Comparison of ENCODE assay signal across 12 cellular contexts in the genomic region with DNA sequence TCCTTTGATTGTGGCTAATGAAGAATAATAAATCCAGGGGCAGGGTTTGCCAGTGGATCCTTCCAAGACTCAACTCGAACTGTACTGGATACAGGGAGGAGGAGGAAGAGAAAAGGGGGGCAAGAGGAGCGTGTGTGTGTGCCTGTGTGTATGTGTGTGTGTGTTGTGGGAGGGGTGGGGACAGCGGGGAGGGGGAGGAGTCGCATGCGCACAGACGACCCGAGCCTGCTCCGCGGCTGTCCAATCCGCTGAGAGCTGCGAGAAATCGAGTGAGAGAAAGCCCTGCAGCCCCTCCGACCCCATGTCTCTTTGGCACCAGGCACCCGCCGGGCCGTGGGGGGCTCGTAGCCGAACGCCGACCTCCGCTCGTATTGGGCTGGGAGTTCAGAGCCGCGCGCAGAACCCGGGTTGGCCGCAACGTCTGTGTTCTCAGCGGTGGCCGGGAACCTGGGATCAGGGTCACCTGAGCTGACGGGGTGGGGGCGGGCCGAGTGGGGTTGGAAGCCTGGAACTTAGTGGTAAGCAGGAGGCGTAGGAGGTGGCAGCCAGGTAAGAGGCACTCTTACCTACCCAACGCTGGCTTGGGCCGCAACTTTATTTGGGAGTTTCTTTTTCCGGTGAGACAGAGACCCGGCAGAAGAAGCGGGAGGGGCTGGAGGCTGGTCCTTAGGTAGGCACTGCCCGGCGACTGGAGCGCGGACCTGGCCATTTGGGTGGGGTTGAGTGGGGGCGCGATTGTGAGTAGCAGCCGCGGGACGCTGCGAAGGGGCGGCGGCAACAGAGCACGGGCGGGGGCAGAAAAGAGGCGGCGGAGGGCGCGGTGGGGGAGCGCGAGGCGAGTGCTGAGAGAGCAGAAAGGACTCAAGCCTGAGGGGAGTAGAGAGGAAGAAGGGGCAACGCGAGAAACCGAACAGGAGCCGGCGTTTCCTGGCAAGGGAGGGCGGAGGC. TPM values are rescaled to one million over a fixed set of nuclear protein-coding genes. Genes with fewer than 3 reads are reported as not detected.
DNase-seq lines count a peak whose midpoint lies in the region; ATAC-seq lines count a peak whose summit lies in the region.
"Had no signal": no experiment of that assay in that cellular context is flagged by ENCODE, and none has a peak within 500 bp of the region (broad histone marks: within the 10 kb centered on the region; RNA-seq: fewer than 3 reads in every experiment).

No MANE protein-coding gene starts in this region.

- peak; percentile 10 for ATAC-seq in stimulated activated naive CD8-positive, alpha-beta T cell treated with anti-CD3 and anti-CD28 coated beads, Interleukin-15, amount 100 ng/mL, for 72 hours
- no peak for ATAC-seq in stimulated activated naive CD8-positive, alpha-beta T cell treated with anti-CD3 and anti-CD28 coated beads, Interleukin-15, Interleukin-2, amounts not matched to agents 100 U/mL and 50 U/mL, for 24 hours
- no peak for ATAC-seq in activated T-helper 17 cell treated with anti-CD3 and anti-CD28 coated beads, Interleukin-2, amount 50 U/mL, for 72 hours (replicated peaks)
- ATAC-seq in memory B cell (ENCODE audit: low read depth), result no peak
- ATAC-seq in HG02763 (IDR thresholded peaks at IDR 0.05; ENCODE audit: unreplicated experiment), result no peak

- peaks cover 100% of the 10 kb centered on the region for H3K27me3 Mint-ChIP-seq in stimulated activated naive CD8-positive, alpha-beta T cell treated with anti-CD3 and anti-CD28 coated beads, Interleukin-15, amount 100 ng/mL, for 72 hours
- peaks cover 77% of the 10 kb centered on the region for H3K27me3 Mint-ChIP-seq in activated T-helper 17 cell treated with anti-CD3 and anti-CD28 coated beads, Interleukin-2, amount 50 U/mL, for 72 hours
- peaks cover 39% of the 10 kb centered on the region for H3K27me3 Mint-ChIP-seq in memory B cell

- no peak for DNase-seq in stimulated activated naive CD8-positive, alpha-beta T cell treated with anti-CD3 and anti-CD28 coated beads, Interleukin-15, amount 100 ng/mL, for 72 hours
- DNase-seq in stimulated activated naive CD8-positive, alpha-beta T cell treated with anti-CD3 and anti-CD28 coated beads, Interleukin-15, Interleukin-2, amounts not matched to agents 100 U/mL and 50 U/mL, for 24 hours, result no peak
- DNase-seq in memory B cell (ENCODE audit: low spot score in 2 of 2), result no peak
- DNase-seq in dedifferentiated amniotic fluid mesenchymal stem cell (ENCODE audit: extremely low spot score), result no peak
- DNase-seq in NCI-H2029 treated with DMSO at 0.1 percent for 48 hours (lab: John Stamatoyannopoulos, UW), result no peak
- no peak for DNase-seq in epidermal melanocyte (ENCODE audit: insufficient read length, low spot score)
- DNase-seq: activated effector memory CD4-positive, alpha-beta T cell treated with Interleukin-2 at 50 U/mL for 16 hours; SIG-M5 had no signal

- H3K27ac Mint-ChIP-seq in stimulated activated naive CD8-positive, alpha-beta T cell treated with anti-CD3 and anti-CD28 coated beads, Interleukin-15, amount 100 ng/mL, for 72 hours, result peak overlapping the region; percentile 48 to 69
- H3K27ac Mint-ChIP-seq in activated T-helper 17 cell treated with anti-CD3 and anti-CD28 coated beads, Interleukin-2, amount 50 U/mL, for 72 hours, result no peak overlapping the region
- H3K27ac Mint-ChIP-seq in memory B cell, result no peak overlapping the region

- H3K4me1 Mint-ChIP-seq in stimulated activated naive CD8-positive, alpha-beta T cell treated with anti-CD3 and anti-CD28 coated beads, Interleukin-15, amount 100 ng/mL, for 72 hours, result peaks cover 46% of the 10 kb centered on the region
- H3K4me1 Mint-ChIP-seq in activated T-helper 17 cell treated with anti-CD3 and anti-CD28 coated beads, Interleukin-2, amount 50 U/mL, for 72 hours, result peaks cover 6% of the 10 kb centered on the region
- H3K4me1 Mint-ChIP-seq in memory B cell, result peaks cover 14% of the 10 kb centered on the region

- peak overlapping the region; percentile 66 to 80 for H3K4me3 Mint-ChIP-seq in stimulated activated naive CD8-positive, alpha-beta T cell treated with anti-CD3 and anti-CD28 coated beads, Interleukin-15, amount 100 ng/mL, for 72 hours
- H3K4me3 Mint-ChIP-seq in activated T-helper 17 cell treated with anti-CD3 and anti-CD28 coated beads, Interleukin-2, amount 50 U/mL, for 72 hours, result peak overlapping the region; percentile 38
- peak overlapping the region; percentile 55 for H3K4me3 Mint-ChIP-seq in memory B cell

- H3K9me3 Mint-ChIP-seq in stimulated activated naive CD8-positive, alpha-beta T cell treated with anti-CD3 and anti-CD28 coated beads, Interleukin-15, amount 100 ng/mL, for 72 hours, result peaks cover 0 to 5% of the 10 kb centered on the region in 2 donors
- no peaks in the 10 kb centered on the region for H3K9me3 Mint-ChIP-seq in activated T-helper 17 cell treated with anti-CD3 and anti-CD28 coated beads, Interleukin-2, amount 50 U/mL, for 72 hours
- peaks cover 4% of the 10 kb centered on the region for H3K9me3 Mint-ChIP-seq in memory B cell

- peaks cover 16% of the 10 kb centered on the region for H3K36me3 Mint-ChIP-seq in activated T-helper 17 cell treated with anti-CD3 and anti-CD28 coated beads, Interleukin-2, amount 50 U/mL, for 72 hours (ENCODE audit: low read depth)
- no peaks in the 10 kb centered on the region for H3K36me3 Mint-ChIP-seq in memory B cell

RNA-seq across cellular contexts. Expression of gene POU4F2, which starts 0.6 kb away (rescaled TPM):
- not detected for total RNA-seq in activated T-helper 17 cell treated with anti-CD3 and anti-CD28 coated beads, Interleukin-2, amount 50 U/mL, for 72 hours
- total RNA-seq: LHCN-M2, myocyte had no signal

Comparison
In these comparisons a context has a peak if more than half of its experiments do, and no peak if none do; other contexts are left out.
1. H3K27ac Mint-ChIP-seq: peak in stimulated activated naive CD8-positive, alpha-beta T cell treated with anti-CD3 and anti-CD28 coated beads, Interleukin-15, amount 100 ng/mL, for 72 hours (2 of 2); none in activated T-helper 17 cell treated with anti-CD3 and anti-CD28 coated beads, Interleukin-2, amount 50 U/mL, for 72 hours (single experiment) and memory B cell (single experiment).
2. Peak in every context shown above with its lines, with median percentiles within 50 percentile points of each other: H3K4me3 Mint-ChIP-seq.